9 cellular contexts compared by ENCODE assay signal in genomic region chr3:107432013-107432515, GRCh38. TPM values are rescaled to one million over a fixed set of nuclear protein-coding genes. Genes with fewer than 3 reads are reported as not detected.
A peak's percentile ranks its signal among the peaks of the same experiment; 100 is the strongest.
DNase-seq lines count a peak whose midpoint lies in the region; ATAC-seq lines count a peak whose summit lies in the region.
"Had no signal": no experiment of that assay in that cellular context is flagged by ENCODE, and none has a peak within 500 bp of the region (broad histone marks: within the 10 kb centered on the region; RNA-seq: fewer than 3 reads in every experiment).

No MANE protein-coding gene starts in this region.

- ATAC-seq in CD4-positive, CD25-positive, alpha-beta regulatory T cell (ENCODE audit: low read depth in 2 of 2) = peak in 1 of 2 donors; percentile 4
- ATAC-seq in activated naive CD8-positive, alpha-beta T cell treated with anti-CD3 and anti-CD28 coated beads, Interleukin-2, amount 10 ng/mL, durations not matched to agents 7 days and 5 days (ENCODE audit: low read depth) = no peak
- ATAC-seq in HG02623 (IDR thresholded peaks at IDR 0.05; ENCODE audit: unreplicated experiment) (no peak), left lobe of liver (no peak), HG03025 (IDR thresholded peaks at IDR 0.05; ENCODE audit: low FRiP score, unreplicated experiment) (no peak)

- peaks cover 64% of the 10 kb centered on the region for H3K27me3 Mint-ChIP-seq in CD4-positive, CD25-positive, alpha-beta regulatory T cell
- peaks cover 49% of the 10 kb centered on the region for H3K27me3 Mint-ChIP-seq in activated naive CD8-positive, alpha-beta T cell treated with anti-CD3 and anti-CD28 coated beads, Interleukin-2, amount 10 ng/mL, durations not matched to agents 7 days and 5 days

- no peak for DNase-seq in CD4-positive, CD25-positive, alpha-beta regulatory T cell
- DNase-seq in HT-29 (ENCODE audit: low spot score) (peak; percentile 19), left lobe of liver (ENCODE audit: low spot score) (no peak)
- DNase-seq in activated naive CD8-positive, alpha-beta T cell treated with anti-CD3 and anti-CD28 coated beads, Interleukin-2, amount 10 ng/mL, durations not matched to agents 7 days and 5 days = no peak

- peaks cover 22% of the 10 kb centered on the region for H3K27me3 ChIP-seq in CD4-positive, CD25-positive, alpha-beta regulatory T cell (ENCODE audit: control insufficient read depth, insufficient read depth, low read length)

- H3K27ac ChIP-seq in CD4-positive, CD25-positive, alpha-beta regulatory T cell (ENCODE audit: insufficient read depth, low read length, poor library complexity, severe bottlenecking) = no peak overlapping the region
- peak overlapping the region in 19 of 21 experiments; percentile 64 to 98 (median 89) for H3K27ac ChIP-seq in skin epidermis

- H3K9me3 ChIP-seq in CD4-positive, CD25-positive, alpha-beta regulatory T cell (ENCODE audit: control insufficient read depth in 2 of 2, low read length in 2 of 2) = no peaks in the 10 kb centered on the region

- H3K4me1 ChIP-seq in CD4-positive, CD25-positive, alpha-beta regulatory T cell (ENCODE audit: control insufficient read depth, insufficient read depth, low read length, poor library complexity, severe bottlenecking) = peaks cover 23% of the 10 kb centered on the region

- peak overlapping the region in 2 of 3 donors; percentile 55 to 83 for H3K27ac Mint-ChIP-seq in CD4-positive, CD25-positive, alpha-beta regulatory T cell
- peak overlapping the region; percentile 77 for H3K27ac Mint-ChIP-seq in activated naive CD8-positive, alpha-beta T cell treated with anti-CD3 and anti-CD28 coated beads, Interleukin-2, amount 10 ng/mL, durations not matched to agents 7 days and 5 days

- H3K36me3 ChIP-seq in CD4-positive, CD25-positive, alpha-beta regulatory T cell (ENCODE audit: control insufficient read depth, insufficient read depth, low read length) = no peaks in the 10 kb centered on the region

- H3K4me3 ChIP-seq in CD4-positive, CD25-positive, alpha-beta regulatory T cell (ENCODE audit: low read depth, low read length) = peak overlapping the region; percentile 76
- H3K4me3 ChIP-seq in iPS-11a (ENCODE audit: low read depth, low read length) = peak overlapping the region; percentile 62
- H3K4me3 ChIP-seq in skin epidermis = peak overlapping the region; percentile 50 to 88 (median 80)

- H3K4me3 Mint-ChIP-seq in CD4-positive, CD25-positive, alpha-beta regulatory T cell = peak overlapping the region; percentile 87 to 96 (median 90)
- H3K4me3 Mint-ChIP-seq in activated naive CD8-positive, alpha-beta T cell treated with anti-CD3 and anti-CD28 coated beads, Interleukin-2, amount 10 ng/mL, durations not matched to agents 7 days and 5 days = peak overlapping the region; percentile 88

- peaks cover 0 to 3% (median 0%) of the 10 kb centered on the region in 7 donors for H3K9me3 Mint-ChIP-seq in CD4-positive, CD25-positive, alpha-beta regulatory T cell
- no peaks in the 10 kb centered on the region for H3K9me3 Mint-ChIP-seq in activated naive CD8-positive, alpha-beta T cell treated with anti-CD3 and anti-CD28 coated beads, Interleukin-2, amount 10 ng/mL, durations not matched to agents 7 days and 5 days

- H3K4me1 Mint-ChIP-seq in CD4-positive, CD25-positive, alpha-beta regulatory T cell = peaks cover 7 to 23% (median 14%) of the 10 kb centered on the region in 4 donors
- H3K4me1 Mint-ChIP-seq in activated naive CD8-positive, alpha-beta T cell treated with anti-CD3 and anti-CD28 coated beads, Interleukin-2, amount 10 ng/mL, durations not matched to agents 7 days and 5 days = peaks cover 14% of the 10 kb centered on the region

- H3K36me3 Mint-ChIP-seq in CD4-positive, CD25-positive, alpha-beta regulatory T cell = no peaks in the 10 kb centered on the region
- peaks cover 2% of the 10 kb centered on the region for H3K36me3 Mint-ChIP-seq in activated naive CD8-positive, alpha-beta T cell treated with anti-CD3 and anti-CD28 coated beads, Interleukin-2, amount 10 ng/mL, durations not matched to agents 7 days and 5 days

- POLR2A ChIA-PET in activated naive CD8-positive, alpha-beta T cell treated with anti-CD3 and anti-CD28 coated beads, Interleukin-2, amount 10 ng/mL, durations not matched to agents 7 days and 5 days (lab: Charles Lee) = interaction anchor here (1.2 kb wide), 1 partner anchor 167 kb away, joined by 5 read pairs; no protein-coding TSS in a partner anchor

RNA-seq across cellular contexts. Expression of gene CCDC54, which starts 54.8 kb away (rescaled TPM):
- not detected for total RNA-seq in CD4-positive, CD25-positive, alpha-beta regulatory T cell
- not detected for polyA plus RNA-seq in CD4-positive, CD25-positive, alpha-beta regulatory T cell
- not detected in 2 replicates for total RNA-seq in HT-29 (2014; rRNA removed; shearing (Covaris generic))
- not detected for total RNA-seq in activated naive CD8-positive, alpha-beta T cell treated with anti-CD3 and anti-CD28 coated beads, Interleukin-2, amount 10 ng/mL, durations not matched to agents 7 days and 5 days
- not detected for total RNA-seq in left lobe of liver
- total RNA-seq: NCI-H460 had no signal
